Comparison of ENCODE assay signal across 8 cellular contexts in the genomic region with DNA sequence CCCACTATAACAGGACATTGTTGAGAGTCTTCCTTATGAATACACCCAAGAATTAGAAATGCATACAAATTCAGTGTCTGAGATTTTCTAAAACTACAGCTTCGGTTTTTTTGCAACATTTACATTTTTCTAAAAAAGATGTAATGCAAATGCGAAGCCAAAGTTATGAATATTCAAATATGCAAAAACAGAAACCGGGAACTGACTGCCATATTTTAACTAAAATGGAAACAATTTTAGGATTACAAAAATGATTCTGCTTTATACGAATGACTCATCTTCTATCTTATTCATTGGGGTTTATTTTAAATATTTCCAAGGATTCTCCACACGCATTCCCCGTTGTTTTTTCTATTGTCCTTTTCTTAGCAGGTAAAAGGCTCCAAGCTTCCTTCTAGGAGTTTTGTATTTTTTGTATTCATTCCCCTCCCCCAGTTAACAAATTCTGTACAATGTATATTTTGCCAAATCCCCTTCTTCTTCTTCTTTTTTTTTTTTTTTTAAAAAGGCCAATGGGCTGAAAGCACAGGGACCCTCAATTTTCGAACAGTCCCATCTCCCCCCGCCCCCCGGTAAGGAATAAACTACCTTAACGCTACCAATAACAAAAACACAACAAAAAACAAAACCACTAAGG. TPM values are rescaled to one million over a fixed set of nuclear protein-coding genes. Genes with fewer than 3 reads are reported as not detected.
DNase-seq lines count a peak whose midpoint lies in the region; ATAC-seq and TF ChIP-seq lines count a peak whose summit lies in the region.

No MANE protein-coding gene starts in this region.

- peaks cover 13 to 19% of the 10 kb centered on the region in 2 donors for H3K36me3 Mint-ChIP-seq in activated T-cell treated with anti-CD3 and anti-CD28 coated beads, Interleukin-2, amount 50 U/mL, for 72 hours (ENCODE audit: insufficient read depth in 2 of 2)
- peaks cover 25 to 56% of the 10 kb centered on the region in 2 donors for H3K36me3 Mint-ChIP-seq in activated naive CD4-positive, alpha-beta T cell treated with anti-CD3 and anti-CD28 coated beads, Interleukin-2, amount 50 U/mL, for 72 hours
- H3K36me3 Mint-ChIP-seq in type B pancreatic cell, result peaks cover 15% of the 10 kb centered on the region

- TF ChIP-seq CTCF in left lung (IDR thresholded peaks at IDR 0.05) (no peak), type B pancreatic cell (conservative IDR thresholded peaks at IDR 0.05) (no peak)

- H3K4me1 Mint-ChIP-seq in activated T-cell treated with anti-CD3 and anti-CD28 coated beads, Interleukin-2, amount 50 U/mL, for 72 hours (ENCODE audit: low read depth), result peaks cover 51% of the 10 kb centered on the region
- H3K4me1 Mint-ChIP-seq in type B pancreatic cell (ENCODE audit: unreplicated experiment), result peaks cover 33% of the 10 kb centered on the region

- H3K4me3 Mint-ChIP-seq in activated T-cell treated with anti-CD3 and anti-CD28 coated beads, Interleukin-2, amount 50 U/mL, for 72 hours, result peak overlapping the region; percentile 96 to 98
- H3K4me3 Mint-ChIP-seq in type B pancreatic cell, result peak overlapping the region; percentile 99

- no peak for DNase-seq in activated T-cell treated with anti-CD3 and anti-CD28 coated beads, Interleukin-2, amount 50 U/mL, for 72 hours
- no peak for DNase-seq in activated T-cell treated with anti-CD3 and anti-CD28 coated beads for 4 hours
- no peak for DNase-seq in activated naive CD4-positive, alpha-beta T cell treated with anti-CD3 and anti-CD28 coated beads, Interleukin-2, amount 50 U/mL, for 72 hours (ENCODE audit: low spot score in 2 of 2)
- DNase-seq in left lung, result no peak
- no peak for DNase-seq in type B pancreatic cell (ENCODE audit: extremely low spot score, unreplicated experiment)
- no peak for DNase-seq in NCI-H82 (lab: John Stamatoyannopoulos, UW)

- intact Hi-C loops in left lung (cut with DNase I), result loop anchor here in 1 of 2 donors (10.0 kb wide), 1 partner anchor 160 kb away; the partner anchor contains the start of gene SMG7

- peaks cover 25 to 55% of the 10 kb centered on the region in 2 donors for H3K4me1 ChIP-seq in left lung

- ATAC-seq in activated T-cell treated with anti-CD3 and anti-CD28 coated beads, Interleukin-2, amount 50 U/mL, for 72 hours (replicated peaks in 1 of 2), result no peak
- no peak for ATAC-seq in activated naive CD4-positive, alpha-beta T cell treated with anti-CD3 and anti-CD28 coated beads, Interleukin-2, amount 50 U/mL, for 72 hours
- ATAC-seq in left lung (no peak), HG03460 (IDR thresholded peaks at IDR 0.05; ENCODE audit: unreplicated experiment) (no peak), GM18868 (IDR thresholded peaks at IDR 0.05; ENCODE audit: unreplicated experiment) (no peak)

- no peaks in the 10 kb centered on the region for H3K9me3 Mint-ChIP-seq in activated T-cell treated with anti-CD3 and anti-CD28 coated beads, Interleukin-2, amount 50 U/mL, for 72 hours
- no peaks in the 10 kb centered on the region for H3K9me3 Mint-ChIP-seq in activated naive CD4-positive, alpha-beta T cell treated with anti-CD3 and anti-CD28 coated beads, Interleukin-2, amount 50 U/mL, for 72 hours
- no peaks in the 10 kb centered on the region for H3K9me3 Mint-ChIP-seq in type B pancreatic cell

- peak overlapping the region; percentile 96 to 99 for H3K27ac ChIP-seq in left lung

- no peaks in the 10 kb centered on the region for H3K27me3 ChIP-seq in left lung

- H3K4me3 ChIP-seq in left lung, result peak overlapping the region; percentile 69 to 90

- H3K9me3 ChIP-seq in left lung, result no peaks in the 10 kb centered on the region

- H3K27ac Mint-ChIP-seq in activated T-cell treated with anti-CD3 and anti-CD28 coated beads, Interleukin-2, amount 50 U/mL, for 72 hours, result peak overlapping the region; percentile 100
- H3K27ac Mint-ChIP-seq in activated naive CD4-positive, alpha-beta T cell treated with anti-CD3 and anti-CD28 coated beads, Interleukin-2, amount 50 U/mL, for 72 hours, result peak overlapping the region; percentile 96 to 98
- peak overlapping the region; percentile 82 for H3K27ac Mint-ChIP-seq in type B pancreatic cell

- peaks cover 0 to 30% of the 10 kb centered on the region in 2 donors for H3K36me3 ChIP-seq in left lung

- H3K27me3 Mint-ChIP-seq in activated T-cell treated with anti-CD3 and anti-CD28 coated beads, Interleukin-2, amount 50 U/mL, for 72 hours (ENCODE audit: low read depth), result no peaks in the 10 kb centered on the region
- peaks cover 19% of the 10 kb centered on the region for H3K27me3 Mint-ChIP-seq in type B pancreatic cell

RNA-seq across cellular contexts. Expression of gene ARPC5, which starts 1.0 kb away (rescaled TPM):
- 10 to 100 TPM; 79.1 to 80.1 TPM for total RNA-seq in activated T-cell treated with anti-CD3 and anti-CD28 coated beads, Interleukin-2, amount 50 U/mL, for 72 hours
- 100 to 1,000 TPM; 183 to 213 TPM for total RNA-seq in activated naive CD4-positive, alpha-beta T cell treated with anti-CD3 and anti-CD28 coated beads, Interleukin-2, amount 50 U/mL, for 72 hours
- 100 to 1,000 TPM; 171 to 208 TPM for total RNA-seq in left lung
- 83.5 and 94.3 TPM in 2 replicates for total RNA-seq in type B pancreatic cell (ENCODE audit: low replicate concordance)

RNA-seq across cellular contexts. Expression of gene APOBEC4, which starts 18.6 kb away (rescaled TPM):
- total RNA-seq in activated T-cell treated with anti-CD3 and anti-CD28 coated beads, Interleukin-2, amount 50 U/mL, for 72 hours, result not detected
- not detected for total RNA-seq in activated naive CD4-positive, alpha-beta T cell treated with anti-CD3 and anti-CD28 coated beads, Interleukin-2, amount 50 U/mL, for 72 hours
- total RNA-seq in left lung, result under 1 TPM; 0.26 to 0.89 TPM
- not detected in 2 replicates for total RNA-seq in type B pancreatic cell (ENCODE audit: low replicate concordance)

RNA-seq across cellular contexts. Expression of gene NCF2, which starts 44.3 kb away (rescaled TPM):
- 10 to 100 TPM; 22.6 to 29.5 TPM for total RNA-seq in activated T-cell treated with anti-CD3 and anti-CD28 coated beads, Interleukin-2, amount 50 U/mL, for 72 hours
- total RNA-seq in activated naive CD4-positive, alpha-beta T cell treated with anti-CD3 and anti-CD28 coated beads, Interleukin-2, amount 50 U/mL, for 72 hours, result 1 to 10 TPM; 4.3 to 9.1 TPM
- total RNA-seq in left lung, result 100 to 1,000 TPM in 1 of 2 donors, 10 to 100 TPM in 1; 70.9 to 139 TPM
- 0.68 and 2.2 TPM in 2 replicates for total RNA-seq in type B pancreatic cell (ENCODE audit: low replicate concordance)
